8 cellular contexts compared by ENCODE assay signal in genomic region chr3:139389552-139390368, GRCh38. TPM values are rescaled to one million over a fixed set of nuclear protein-coding genes. Genes with fewer than 3 reads are reported as not detected.
DNase-seq lines count a peak whose midpoint lies in the region; ATAC-seq and TF ChIP-seq lines count a peak whose summit lies in the region.

Gene COPB2 (minus strand): TSS chr3:139389647. CDS start chr3:139389550, 97 bp downstream.

- CTCF ChIA-PET in GM10248 (lab: Yijun Ruan, JAX) = interaction anchor here (0.8 to 1.3 kb wide), 5 partner anchors 14 to 172 kb away, joined by 3 to 5 read pairs (median 4); no protein-coding TSS in a partner anchor

- peak within 1 kb of the TSS; percentile 99 for H3K4me3 Mint-ChIP-seq in activated naive CD8-positive, alpha-beta T cell

- POLR2A ChIA-PET in GM10248 (lab: Yijun Ruan, JAX) = interaction anchor here (1.4 kb wide), 1 partner anchor 43 kb away, joined by 4 read pairs; no protein-coding TSS in a partner anchor

- peaks cover 48% of the 10 kb centered on the region for H3K4me1 Mint-ChIP-seq in activated naive CD8-positive, alpha-beta T cell (ENCODE audit: low read depth)

- no peak for TF ChIP-seq CTCF in GM10248 (IDR thresholded peaks at IDR 0.05; ENCODE audit: control extremely low read depth, extremely low read depth, low read depth, missing control alignments)

- H3K36me3 Mint-ChIP-seq in activated naive CD8-positive, alpha-beta T cell = no peaks in the 10 kb centered on the region

- H3K27ac ChIP-seq in temporal lobe (ENCODE audit: low read depth, low read length) = peak within 1 kb of the TSS; percentile 88

- ATAC-seq in HG02623 (IDR thresholded peaks at IDR 0.05; ENCODE audit: unreplicated experiment) = peak; percentile 96

- peak within 1 kb of the TSS; percentile 96 for H3K27ac Mint-ChIP-seq in activated naive CD8-positive, alpha-beta T cell

- peak; percentile 98 for DNase-seq in GM10248 (ENCODE audit: extremely low spot score)
- peak; percentile 100 for DNase-seq in NCI-H1105 (lab: John Stamatoyannopoulos, UW)
- DNase-seq in SKM-1 treated with dmso at 0.1 percent for 144 hours (lab: John Stamatoyannopoulos, UW; ENCODE audit: unreplicated experiment) = peak; percentile 96
- DNase-seq in glomerular endothelial cell (ENCODE audit: extremely low read depth, low read depth, low spot score) = peak; percentile 92
- DNase-seq in occipital lobe (lab: John Stamatoyannopoulos, UW) = peak; percentile 98

- H3K27me3 Mint-ChIP-seq in activated naive CD8-positive, alpha-beta T cell = no peaks in the 10 kb centered on the region

- H3K9me3 Mint-ChIP-seq in activated naive CD8-positive, alpha-beta T cell (ENCODE audit: low read depth) = no peaks in the 10 kb centered on the region

RNA-seq across cellular contexts. Expression of gene COPB2, which starts in this region (rescaled TPM):
- total RNA-seq in glomerular endothelial cell (120 and 127 TPM in 2 replicates), occipital lobe (86.3 TPM), temporal lobe (70.1 TPM)

Comparison
In these comparisons a context has a peak if more than half of its experiments do, and no peak if none do; other contexts are left out.
1. Peak in every context shown above with its lines: DNase-seq, ATAC-seq and H3K27ac ChIP-seq.